11 cellular contexts compared by ENCODE assay signal in the genomic region with DNA sequence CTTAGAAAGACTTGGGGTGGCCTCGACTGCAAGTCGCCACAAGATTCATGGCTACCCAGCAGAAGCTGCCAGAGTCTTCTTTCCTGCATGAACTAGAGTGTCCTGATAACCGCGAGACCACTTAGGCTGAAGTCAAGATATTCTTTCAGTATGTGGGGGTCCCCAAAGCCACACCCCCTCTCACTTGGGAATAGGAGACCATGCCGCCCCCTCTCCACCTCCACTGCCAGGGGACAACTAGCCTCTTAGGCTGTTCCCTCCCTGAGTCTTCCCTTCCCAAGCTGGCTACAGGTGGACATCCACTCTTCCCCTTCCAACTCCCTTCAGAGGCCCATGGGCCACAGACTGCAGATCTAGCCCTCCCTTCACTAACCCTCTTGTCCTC. TPM values are rescaled to one million over a fixed set of nuclear protein-coding genes. Genes with fewer than 3 reads are reported as not detected.
A peak's percentile ranks its signal among the peaks of the same experiment; 100 is the strongest.
DNase-seq lines count a peak whose midpoint lies in the region; FAIRE-seq and TF ChIP-seq lines count a peak whose summit lies in the region.
"Had no signal": no experiment of that assay in that cellular context is flagged by ENCODE, and none has a peak within 500 bp of the region (broad histone marks: within the 10 kb centered on the region; RNA-seq: fewer than 3 reads in every experiment).

No MANE protein-coding gene starts in this region.

- no peak overlapping the region for H2BK15ac ChIP-seq in mesendoderm (replicated peaks; ENCODE audit: low read depth)

- TF ChIP-seq POLR2A in vagina (IDR thresholded peaks at IDR 0.05): no peak

- no peak for DNase-seq in activated naive CD4-positive, alpha-beta T cell treated with anti-CD3 and anti-CD28 coated beads, Interleukin-2, amount 10 ng/mL, durations not matched to agents 7 days and 5 days
- DNase-seq in activated naive CD4-positive, alpha-beta T cell (lab: John Stamatoyannopoulos, UW): no peak
- DNase-seq in astrocyte (ENCODE audit: low read depth) (no peak), mesendoderm (no peak), vagina (ENCODE audit: extremely low spot score in 2 of 2) (no peak), HT-29 (ENCODE audit: low spot score) (no peak), COR-L47 (lab: John Stamatoyannopoulos, UW) (no peak), D341Med (ENCODE audit: low spot score) (no peak)
- DNase-seq: BE2C, NCI-H2029 treated with DMSO at 0.1 percent for 48 hours had no signal

- H3K9ac ChIP-seq in astrocyte (ENCODE audit: low read length): no peak overlapping the region
- no peak overlapping the region for H3K9ac ChIP-seq in mesendoderm (ENCODE audit: low read length)

- peak overlapping the region; percentile 60 for H3K4me3 Mint-ChIP-seq in activated naive CD4-positive, alpha-beta T cell treated with anti-CD3 and anti-CD28 coated beads, Interleukin-2, amount 10 ng/mL, durations not matched to agents 7 days and 5 days
- H3K4me3 Mint-ChIP-seq in astrocyte (ENCODE audit: unreplicated experiment): peak overlapping the region; percentile 71

- H4K8ac ChIP-seq in mesendoderm (ENCODE audit: low read depth, low read length): no peak overlapping the region

- peaks cover 27% of the 10 kb centered on the region for H3K36me3 Mint-ChIP-seq in activated naive CD4-positive, alpha-beta T cell treated with anti-CD3 and anti-CD28 coated beads, Interleukin-2, amount 10 ng/mL, durations not matched to agents 7 days and 5 days
- peaks cover 4% of the 10 kb centered on the region for H3K36me3 Mint-ChIP-seq in astrocyte (ENCODE audit: low read depth, unreplicated experiment)

- H3K9me3 Mint-ChIP-seq in activated naive CD4-positive, alpha-beta T cell treated with anti-CD3 and anti-CD28 coated beads, Interleukin-2, amount 10 ng/mL, durations not matched to agents 7 days and 5 days: no peaks in the 10 kb centered on the region
- H3K9me3 Mint-ChIP-seq in astrocyte (ENCODE audit: unreplicated experiment): no peaks in the 10 kb centered on the region

- no peaks in the 10 kb centered on the region for H3K9me3 ChIP-seq in astrocyte (ENCODE audit: insufficient read depth, low read depth, low read length)
- no peaks in the 10 kb centered on the region for H3K9me3 ChIP-seq in vagina
- H3K9me3 ChIP-seq: BE2C had no signal

- no peak for TF ChIP-seq CTCF in astrocyte (IDR thresholded peaks at IDR 0.05; ENCODE audit: insufficient read depth, low read depth, low read length)
- TF ChIP-seq CTCF in vagina (IDR thresholded peaks at IDR 0.05): no peak

- peaks cover 7% of the 10 kb centered on the region for H3K79me1 ChIP-seq in mesendoderm (ENCODE audit: low read length)

- H2AFZ ChIP-seq in astrocyte (ENCODE audit: low read depth, low read length): no peak overlapping the region

- CTCF ChIA-PET in activated naive CD4-positive, alpha-beta T cell treated with anti-CD3 and anti-CD28 coated beads, Interleukin-2, amount 10 ng/mL, durations not matched to agents 7 days and 5 days (lab: Charles Lee): interaction anchor here (1.6 to 3.7 kb wide), 2 partner anchors 10 to 55 kb away, joined by 5 to 10 read pairs; no protein-coding TSS in a partner anchor

- peak overlapping the region; percentile 12 for H3K56ac ChIP-seq in mesendoderm (ENCODE audit: low read length)

- H3K27ac ChIP-seq in astrocyte (ENCODE audit: low read depth, low read length) (peak overlapping the region; percentile 19), mesendoderm (ENCODE audit: low read depth, low read length) (no peak overlapping the region), vagina (peak overlapping the region; percentile 89)

- H2AK5ac ChIP-seq in mesendoderm (ENCODE audit: low read length): peak overlapping the region; percentile 78

- peaks cover 72% of the 10 kb centered on the region for H3K4me1 Mint-ChIP-seq in activated naive CD4-positive, alpha-beta T cell treated with anti-CD3 and anti-CD28 coated beads, Interleukin-2, amount 10 ng/mL, durations not matched to agents 7 days and 5 days
- peaks cover 8% of the 10 kb centered on the region for H3K4me1 Mint-ChIP-seq in astrocyte (ENCODE audit: low read depth, unreplicated experiment)

- H3K27me3 ChIP-seq in astrocyte (ENCODE audit: insufficient read depth, low read length): no peaks in the 10 kb centered on the region
- no peaks in the 10 kb centered on the region for H3K27me3 ChIP-seq in mesendoderm (ENCODE audit: insufficient read depth, low read length, poor library complexity)
- no peaks in the 10 kb centered on the region for H3K27me3 ChIP-seq in vagina
- H3K27me3 ChIP-seq: BE2C had no signal

- H4K20me1 ChIP-seq in astrocyte (ENCODE audit: insufficient read depth, low read length): peaks cover 19% of the 10 kb centered on the region

- H3K36me3 ChIP-seq in astrocyte (ENCODE audit: insufficient read depth, low read length) (no peaks in the 10 kb centered on the region), mesendoderm (ENCODE audit: control insufficient read depth, insufficient read depth, low read length) (no peaks in the 10 kb centered on the region), vagina (no peaks in the 10 kb centered on the region)
- H3K36me3 ChIP-seq: BE2C had no signal

- H3K4me1 ChIP-seq in astrocyte (ENCODE audit: insufficient read depth, low read length) (peaks cover 17% of the 10 kb centered on the region), mesendoderm (ENCODE audit: control insufficient read depth, low read depth, low read length) (peaks cover 4% of the 10 kb centered on the region), vagina (peaks cover 69% of the 10 kb centered on the region)
- H3K4me1 ChIP-seq: BE2C had no signal

- WGBS in mesendoderm (ENCODE audit: extremely low coverage, insufficient coverage, low lambda C conversion rate): no CpG with 5 or more reads among the region's 5 CpGs

- H3K18ac ChIP-seq in mesendoderm (ENCODE audit: low read length): no peak overlapping the region

- no peak for FAIRE-seq in astrocyte (lab: Jason Lieb, UNC)
- FAIRE-seq: GM12892 had no signal

- no peak overlapping the region for H2BK120ac ChIP-seq in mesendoderm (ENCODE audit: low read depth, low read length)

- H3K4me3 ChIP-seq in astrocyte (ENCODE audit: insufficient read depth, low read depth, low read length): no peak overlapping the region
- no peak overlapping the region for H3K4me3 ChIP-seq in mesendoderm (ENCODE audit: low read length)
- H3K4me3 ChIP-seq in vagina: no peak overlapping the region

- no peak overlapping the region for H4K5ac ChIP-seq in mesendoderm (ENCODE audit: low read length)

- H3K23ac ChIP-seq in mesendoderm (ENCODE audit: low read length): no peak overlapping the region

- no peak overlapping the region for H3K4ac ChIP-seq in mesendoderm (ENCODE audit: low read depth, low read length)

- no peak overlapping the region for H2BK5ac ChIP-seq in mesendoderm (ENCODE audit: low read length)

- intact Hi-C loops in vagina (cut with DNase I): no loop called here

- H3K4me2 ChIP-seq in astrocyte (ENCODE audit: low read length) (no peak overlapping the region), mesendoderm (ENCODE audit: low read length) (no peak overlapping the region)

- peaks cover 5% of the 10 kb centered on the region for H3K27me3 Mint-ChIP-seq in activated naive CD4-positive, alpha-beta T cell treated with anti-CD3 and anti-CD28 coated beads, Interleukin-2, amount 10 ng/mL, durations not matched to agents 7 days and 5 days
- peaks cover 3% of the 10 kb centered on the region for H3K27me3 Mint-ChIP-seq in astrocyte (ENCODE audit: low read depth, unreplicated experiment)

- H3K79me2 ChIP-seq in astrocyte (ENCODE audit: insufficient read depth, low read length) (peaks cover 35% of the 10 kb centered on the region), mesendoderm (ENCODE audit: control insufficient read depth, insufficient read depth, low read length) (peaks cover 28% of the 10 kb centered on the region)

- peak overlapping the region; percentile 95 for H3K27ac Mint-ChIP-seq in activated naive CD4-positive, alpha-beta T cell treated with anti-CD3 and anti-CD28 coated beads, Interleukin-2, amount 10 ng/mL, durations not matched to agents 7 days and 5 days
- H3K27ac Mint-ChIP-seq in astrocyte (ENCODE audit: unreplicated experiment): peak overlapping the region; percentile 80

RNA-seq across cellular contexts. Expression of a gene that starts 1.3 kb away (rescaled TPM):
- 26.2 and 29.0 TPM in 2 replicates for total RNA-seq in astrocyte
- polyA plus RNA-seq in mesendoderm (2013, experiment 1 of 2): 49.1 TPM
- 48.9 TPM for polyA plus RNA-seq in mesendoderm (2013, experiment 2 of 2)
- total RNA-seq in vagina: 55.5 TPM
- total RNA-seq in HT-29 (2014; rRNA removed; shearing (Covaris generic)): 38.2 and 39.4 TPM in 2 replicates

RNA-seq across cellular contexts. Expression of a gene that starts 1.7 kb away (rescaled TPM):
- total RNA-seq in astrocyte: 11.4 and 14.8 TPM in 2 replicates
- polyA plus RNA-seq in mesendoderm (2013, experiment 1 of 2): 11.0 TPM
- 11.0 TPM for polyA plus RNA-seq in mesendoderm (2013, experiment 2 of 2)
- 227 TPM for total RNA-seq in vagina
- total RNA-seq in HT-29 (2014; rRNA removed; shearing (Covaris generic)): 154 and 168 TPM in 2 replicates
